In genomic region chr1:30101016-30101415, GRCh38 we compare ENCODE assay signal across 21 cellular contexts.
"Had no signal": no experiment of that assay in that cellular context is flagged by ENCODE, and none has a peak within 500 bp of the region (broad histone marks: within the 10 kb centered on the region; RNA-seq: fewer than 3 reads in every experiment).

No MANE protein-coding gene starts in this region.

- ATAC-seq: HepG2 had no signal

- H3K27me3 ChIP-seq: MG63 had no signal

- H3K36me3 ChIP-seq: MG63, SJSA1 had no signal

- DNase-seq: IMR-90, Karpas-422, KG1, MG63, NCI-H1092, NCI-H1105 treated with DMSO at 0.1 percent for 48 hours, NCI-H1417 treated with DMSO at 0.1 percent for 48 hours, NCI-H146, NCI-H1694 treated with DMSO at 0.1 percent for 48 hours, NCI-H1930, NCI-H2081, NCI-H2107, NCI-H2227 treated with DMSO at 0.1 percent for 48 hours, NCI-H526 treated with DMSO at 0.1 percent for 48 hours, NCI-H774, Right ventricle myocardium superior, RPMI8226, SIG-M5 had no signal

- H3K9me3 ChIP-seq: MG63, SJSA1 had no signal

- H3K4me1 ChIP-seq: SJSA1 had no signal

- H3K27ac ChIP-seq: SJSA1, SK-N-MC had no signal

- H3K4me3 ChIP-seq: MG63, SJSA1, SK-N-MC had no signal
